Comparison of ENCODE assay signal across 1 cellular context in genomic region chr6:145735356-145736165, GRCh38.
TF ChIP-seq lines count a peak whose summit lies in the region.

Gene EPM2A (minus strand): TSS chr6:145735520. CDS start chr6:145735498, 22 bp downstream.

TF ChIP-seq in HepG2, 621 proteins besides CTCF, POLR2A, EP300 and RAD21 (continued from another document and continues in another):
- TF ChIP-seq ZBTB25 (CRISPR knock-in tag; IDR thresholded peaks at IDR 0.05) (peak; percentile 78), DZIP1 (CRISPR knock-in tag; IDR thresholded peaks at IDR 0.05) (peak; percentile 71), NONO (IDR thresholded peaks at IDR 0.05) (no peak), NONO (CRISPR knock-in tag; conservative IDR thresholded peaks at IDR 0.05) (peak; percentile 68), PRDM4 (CRISPR knock-in tag; IDR thresholded peaks at IDR 0.05; ENCODE audit: borderline replicate concordance) (no peak), SMAD9 (CRISPR knock-in tag; IDR thresholded peaks at IDR 0.05) (peak; percentile 90; the same call in 1 of the 2 replicates), ERF (CRISPR knock-in tag; IDR thresholded peaks at IDR 0.05) (peak; percentile 80), TBL1XR1 (IDR thresholded peaks at IDR 0.05; ENCODE audit: borderline replicate concordance, low read length, partially characterized antibody) (no peak), PHF5A (CRISPR knock-in tag; IDR thresholded peaks at IDR 0.05; ENCODE audit: low read depth, unreplicated experiment) (no peak), CREM (IDR thresholded peaks at IDR 0.05) (no peak), CREM (CRISPR knock-in tag; IDR thresholded peaks at IDR 0.05) (no peak), MED13 (CRISPR knock-in tag; IDR thresholded peaks at IDR 0.05) (peak; percentile 95), MLLT10 (CRISPR knock-in tag; IDR thresholded peaks at IDR 0.05) (no peak), KLF16 (CRISPR knock-in tag; IDR thresholded peaks at IDR 0.05) (peak; percentile 93 to 97), ZBED4 (CRISPR knock-in tag; IDR thresholded peaks at IDR 0.05; ENCODE audit: borderline replicate concordance) (0 out of 2 replicates have a peak, but pooled peaks have one; percentile 34), ZNF781 (CRISPR knock-in tag; IDR thresholded peaks at IDR 0.05; ENCODE audit: borderline replicate concordance, not compliant biosample characterization) (peak; percentile 99), HNF1B (CRISPR knock-in tag; IDR thresholded peaks at IDR 0.05) (peak; percentile 70; the same call in 1 of the 2 replicates), ZNF24 (IDR thresholded peaks at IDR 0.05) (no peak), ZNF724P (CRISPR knock-in tag; IDR thresholded peaks at IDR 0.05; ENCODE audit: borderline replicate concordance) (peak; percentile 97), ZNF136 (CRISPR knock-in tag; IDR thresholded peaks at IDR 0.05; ENCODE audit: low read depth) (no peak), GFI1 (CRISPR knock-in tag; IDR thresholded peaks at IDR 0.05; ENCODE audit: borderline replicate concordance) (peak; percentile 17; the same call in 1 of the 2 replicates), RNF2 (conservative IDR thresholded peaks at IDR 0.05; ENCODE audit: low read depth) (peak; percentile 97), ZFP90 (CRISPR knock-in tag; IDR thresholded peaks at IDR 0.05; ENCODE audit: borderline replicate concordance) (peak; percentile 89), BRCA1 (CRISPR knock-in tag; IDR thresholded peaks at IDR 0.05) (peak; percentile 89; the same call in 1 of the 2 replicates), ZNF318 (CRISPR knock-in tag; IDR thresholded peaks at IDR 0.05) (peak; percentile 71; the same call in 1 of the 2 replicates), ZNF841 (CRISPR knock-in tag; IDR thresholded peaks at IDR 0.05; ENCODE audit: borderline replicate concordance) (peak; percentile 95), NR2F2 (IDR thresholded peaks at IDR 0.05; ENCODE audit: borderline replicate concordance, low read depth) (0 out of 2 replicates have a peak, but pooled peaks have one; percentile 18), SMAD1 (CRISPR knock-in tag; IDR thresholded peaks at IDR 0.05; ENCODE audit: borderline replicate concordance, low read depth) (no peak; the same call in 1 of the 2 replicates), TOE1 (CRISPR knock-in tag; IDR thresholded peaks at IDR 0.05) (peak; percentile 89; the same call in 1 of the 2 replicates), PAWR (CRISPR knock-in tag; IDR thresholded peaks at IDR 0.05; ENCODE audit: borderline replicate concordance) (no peak), ZNF414 (CRISPR knock-in tag; IDR thresholded peaks at IDR 0.05) (no peak), WIZ (CRISPR knock-in tag; IDR thresholded peaks at IDR 0.05) (peak; percentile 97), ZNF101 (CRISPR knock-in tag; IDR thresholded peaks at IDR 0.05; ENCODE audit: borderline replicate concordance, low read depth) (peak; percentile 73; the same call in 1 of the 2 replicates), ZBTB26 (CRISPR knock-in tag; IDR thresholded peaks at IDR 0.05; ENCODE audit: borderline replicate concordance) (peak; percentile 95), PTBP1 (IDR thresholded peaks at IDR 0.05; ENCODE audit: low read depth, low read length, poor library complexity, severe bottlenecking) (peak; percentile 52), NR2F6 (IDR thresholded peaks at IDR 0.05) (no peak), NR2F6 (CRISPR knock-in tag; IDR thresholded peaks at IDR 0.05) (peak; percentile 38), ARNT2 (CRISPR knock-in tag; IDR thresholded peaks at IDR 0.05; ENCODE audit: low read depth) (peak; percentile 97)
